Comparison of ENCODE assay signal across 1 cellular context in the genomic region with DNA sequence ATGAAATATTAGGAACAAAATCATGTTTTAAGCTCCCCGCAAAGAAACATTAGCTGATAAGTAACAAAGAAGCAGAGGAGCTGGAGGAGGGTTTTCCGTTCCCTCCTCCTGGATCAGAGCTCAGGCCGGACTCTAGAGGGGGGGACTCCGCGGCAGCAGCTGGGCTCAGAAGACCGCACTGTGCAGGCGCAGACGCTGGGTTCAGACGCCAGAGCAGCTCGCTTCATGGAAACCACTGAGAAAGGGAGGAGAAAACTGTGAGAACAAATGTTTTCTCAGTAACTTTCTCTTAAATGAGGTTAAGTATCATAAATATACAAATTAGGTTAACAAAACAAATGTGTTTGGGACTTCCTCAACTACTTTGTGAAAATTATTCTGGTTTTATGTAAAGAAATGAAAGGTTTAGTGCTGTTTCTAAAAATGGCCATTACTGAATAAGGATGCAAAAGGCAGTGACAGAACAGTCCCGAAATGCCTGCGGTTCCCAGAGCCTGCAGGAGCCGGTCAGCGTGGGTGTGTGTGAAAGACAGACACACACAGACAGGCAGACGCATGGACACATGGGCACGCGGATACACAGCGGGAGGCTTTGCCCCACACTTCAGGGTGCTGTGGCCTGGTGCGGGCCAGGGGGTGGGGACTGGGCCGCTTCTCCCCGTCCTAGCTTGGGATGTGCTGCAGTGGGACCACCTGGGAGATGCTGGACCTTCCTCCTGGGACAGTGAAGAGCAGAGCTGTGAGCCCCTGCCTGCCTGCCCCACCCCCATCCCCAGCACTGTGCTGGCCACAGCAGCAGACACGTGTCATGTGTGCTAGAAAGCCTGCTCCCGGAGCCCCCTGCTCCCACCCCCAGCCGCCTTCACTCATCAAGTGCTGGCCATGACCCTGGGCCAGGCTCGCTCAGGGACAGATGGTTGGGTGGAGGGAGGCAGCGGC.
TF ChIP-seq lines count a peak whose summit lies in the region.

No MANE protein-coding gene starts in this region.

TF ChIP-seq in H1, 55 proteins besides CTCF, POLR2A, EP300 and RAD21:
- TF ChIP-seq TCF12 (IDR thresholded peaks at IDR 0.05; ENCODE audit: low read depth, low read length) (no peak), TEAD4 (IDR thresholded peaks at IDR 0.05; ENCODE audit: low read depth, low read length) (no peak), RXRA (IDR thresholded peaks at IDR 0.05; ENCODE audit: insufficient read depth, low read depth, low read length) (no peak), POLR2AphosphoS5 (IDR thresholded peaks at IDR 0.05; ENCODE audit: low read depth, low read length) (no peak), SIN3A (conservative IDR thresholded peaks at IDR 0.05 in 1 of 2, IDR thresholded peaks at IDR 0.05 in 1 of 2; ENCODE audit: low read depth in 1 of 2, low read length in 2 of 2) (no peak), GABPA (IDR thresholded peaks at IDR 0.05; ENCODE audit: borderline replicate concordance, insufficient read depth, low read length) (no peak), CEBPB (IDR thresholded peaks at IDR 0.05; ENCODE audit: low read depth, low read length) (no peak), SAP30 (IDR thresholded peaks at IDR 0.05; ENCODE audit: insufficient read depth, insufficient replicate concordance, low read length) (no peak), RBBP5 (IDR thresholded peaks at IDR 0.05; ENCODE audit: borderline replicate concordance, low read depth, low read length) (no peak), SIX5 (IDR thresholded peaks at IDR 0.05; ENCODE audit: low read depth, low read length) (no peak), POU5F1 (IDR thresholded peaks at IDR 0.05; ENCODE audit: low read depth, low read length) (no peak), YY1 (IDR thresholded peaks at IDR 0.05; ENCODE audit: low read depth, low read length) (no peak), CTBP2 (IDR thresholded peaks at IDR 0.05; ENCODE audit: borderline replicate concordance, insufficient read depth, insufficient read length, low read length) (no peak), KDM1A (IDR thresholded peaks at IDR 0.05; ENCODE audit: borderline replicate concordance, low read length) (no peak), SIRT6 (IDR thresholded peaks at IDR 0.05; ENCODE audit: low read length) (no peak), EGR1 (IDR thresholded peaks at IDR 0.05; ENCODE audit: borderline replicate concordance, low read depth, low read length) (no peak), CBX8 (IDR thresholded peaks at IDR 0.05; ENCODE audit: borderline replicate concordance, low read depth, low read length) (no peak)
- TF ChIP-seq, protein P1, sequence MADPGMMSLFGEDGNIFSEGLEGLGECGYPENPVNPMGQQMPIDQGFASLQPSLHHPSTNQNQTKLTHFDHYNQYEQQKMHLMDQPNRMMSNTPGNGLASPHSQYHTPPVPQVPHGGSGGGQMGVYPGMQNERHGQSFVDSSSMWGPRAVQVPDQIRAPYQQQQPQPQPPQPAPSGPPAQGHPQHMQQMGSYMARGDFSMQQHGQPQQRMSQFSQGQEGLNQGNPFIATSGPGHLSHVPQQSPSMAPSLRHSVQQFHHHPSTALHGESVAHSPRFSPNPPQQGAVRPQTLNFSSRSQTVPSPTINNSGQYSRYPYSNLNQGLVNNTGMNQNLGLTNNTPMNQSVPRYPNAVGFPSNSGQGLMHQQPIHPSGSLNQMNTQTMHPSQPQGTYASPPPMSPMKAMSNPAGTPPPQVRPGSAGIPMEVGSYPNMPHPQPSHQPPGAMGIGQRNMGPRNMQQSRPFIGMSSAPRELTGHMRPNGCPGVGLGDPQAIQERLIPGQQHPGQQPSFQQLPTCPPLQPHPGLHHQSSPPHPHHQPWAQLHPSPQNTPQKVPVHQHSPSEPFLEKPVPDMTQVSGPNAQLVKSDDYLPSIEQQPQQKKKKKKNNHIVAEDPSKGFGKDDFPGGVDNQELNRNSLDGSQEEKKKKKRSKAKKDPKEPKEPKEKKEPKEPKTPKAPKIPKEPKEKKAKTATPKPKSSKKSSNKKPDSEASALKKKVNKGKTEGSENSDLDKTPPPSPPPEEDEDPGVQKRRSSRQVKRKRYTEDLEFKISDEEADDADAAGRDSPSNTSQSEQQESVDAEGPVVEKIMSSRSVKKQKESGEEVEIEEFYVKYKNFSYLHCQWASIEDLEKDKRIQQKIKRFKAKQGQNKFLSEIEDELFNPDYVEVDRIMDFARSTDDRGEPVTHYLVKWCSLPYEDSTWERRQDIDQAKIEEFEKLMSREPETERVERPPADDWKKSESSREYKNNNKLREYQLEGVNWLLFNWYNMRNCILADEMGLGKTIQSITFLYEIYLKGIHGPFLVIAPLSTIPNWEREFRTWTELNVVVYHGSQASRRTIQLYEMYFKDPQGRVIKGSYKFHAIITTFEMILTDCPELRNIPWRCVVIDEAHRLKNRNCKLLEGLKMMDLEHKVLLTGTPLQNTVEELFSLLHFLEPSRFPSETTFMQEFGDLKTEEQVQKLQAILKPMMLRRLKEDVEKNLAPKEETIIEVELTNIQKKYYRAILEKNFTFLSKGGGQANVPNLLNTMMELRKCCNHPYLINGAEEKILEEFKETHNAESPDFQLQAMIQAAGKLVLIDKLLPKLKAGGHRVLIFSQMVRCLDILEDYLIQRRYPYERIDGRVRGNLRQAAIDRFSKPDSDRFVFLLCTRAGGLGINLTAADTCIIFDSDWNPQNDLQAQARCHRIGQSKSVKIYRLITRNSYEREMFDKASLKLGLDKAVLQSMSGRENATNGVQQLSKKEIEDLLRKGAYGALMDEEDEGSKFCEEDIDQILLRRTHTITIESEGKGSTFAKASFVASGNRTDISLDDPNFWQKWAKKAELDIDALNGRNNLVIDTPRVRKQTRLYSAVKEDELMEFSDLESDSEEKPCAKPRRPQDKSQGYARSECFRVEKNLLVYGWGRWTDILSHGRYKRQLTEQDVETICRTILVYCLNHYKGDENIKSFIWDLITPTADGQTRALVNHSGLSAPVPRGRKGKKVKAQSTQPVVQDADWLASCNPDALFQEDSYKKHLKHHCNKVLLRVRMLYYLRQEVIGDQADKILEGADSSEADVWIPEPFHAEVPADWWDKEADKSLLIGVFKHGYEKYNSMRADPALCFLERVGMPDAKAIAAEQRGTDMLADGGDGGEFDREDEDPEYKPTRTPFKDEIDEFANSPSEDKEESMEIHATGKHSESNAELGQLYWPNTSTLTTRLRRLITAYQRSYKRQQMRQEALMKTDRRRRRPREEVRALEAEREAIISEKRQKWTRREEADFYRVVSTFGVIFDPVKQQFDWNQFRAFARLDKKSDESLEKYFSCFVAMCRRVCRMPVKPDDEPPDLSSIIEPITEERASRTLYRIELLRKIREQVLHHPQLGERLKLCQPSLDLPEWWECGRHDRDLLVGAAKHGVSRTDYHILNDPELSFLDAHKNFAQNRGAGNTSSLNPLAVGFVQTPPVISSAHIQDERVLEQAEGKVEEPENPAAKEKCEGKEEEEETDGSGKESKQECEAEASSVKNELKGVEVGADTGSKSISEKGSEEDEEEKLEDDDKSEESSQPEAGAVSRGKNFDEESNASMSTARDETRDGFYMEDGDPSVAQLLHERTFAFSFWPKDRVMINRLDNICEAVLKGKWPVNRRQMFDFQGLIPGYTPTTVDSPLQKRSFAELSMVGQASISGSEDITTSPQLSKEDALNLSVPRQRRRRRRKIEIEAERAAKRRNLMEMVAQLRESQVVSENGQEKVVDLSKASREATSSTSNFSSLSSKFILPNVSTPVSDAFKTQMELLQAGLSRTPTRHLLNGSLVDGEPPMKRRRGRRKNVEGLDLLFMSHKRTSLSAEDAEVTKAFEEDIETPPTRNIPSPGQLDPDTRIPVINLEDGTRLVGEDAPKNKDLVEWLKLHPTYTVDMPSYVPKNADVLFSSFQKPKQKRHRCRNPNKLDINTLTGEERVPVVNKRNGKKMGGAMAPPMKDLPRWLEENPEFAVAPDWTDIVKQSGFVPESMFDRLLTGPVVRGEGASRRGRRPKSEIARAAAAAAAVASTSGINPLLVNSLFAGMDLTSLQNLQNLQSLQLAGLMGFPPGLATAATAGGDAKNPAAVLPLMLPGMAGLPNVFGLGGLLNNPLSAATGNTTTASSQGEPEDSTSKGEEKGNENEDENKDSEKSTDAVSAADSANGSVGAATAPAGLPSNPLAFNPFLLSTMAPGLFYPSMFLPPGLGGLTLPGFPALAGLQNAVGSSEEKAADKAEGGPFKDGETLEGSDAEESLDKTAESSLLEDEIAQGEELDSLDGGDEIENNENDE (IDR thresholded peaks at IDR 0.05; ENCODE audit: insufficient replicate concordance, low read length), result no peak
- TF ChIP-seq, protein P2, sequence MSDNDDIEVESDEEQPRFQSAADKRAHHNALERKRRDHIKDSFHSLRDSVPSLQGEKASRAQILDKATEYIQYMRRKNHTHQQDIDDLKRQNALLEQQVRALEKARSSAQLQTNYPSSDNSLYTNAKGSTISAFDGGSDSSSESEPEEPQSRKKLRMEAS (IDR thresholded peaks at IDR 0.05), result no peak
TF ChIP-seq in H1: peak in this region for 0.
